ENCODE assay signal across 1 cellular context in the genomic region with DNA sequence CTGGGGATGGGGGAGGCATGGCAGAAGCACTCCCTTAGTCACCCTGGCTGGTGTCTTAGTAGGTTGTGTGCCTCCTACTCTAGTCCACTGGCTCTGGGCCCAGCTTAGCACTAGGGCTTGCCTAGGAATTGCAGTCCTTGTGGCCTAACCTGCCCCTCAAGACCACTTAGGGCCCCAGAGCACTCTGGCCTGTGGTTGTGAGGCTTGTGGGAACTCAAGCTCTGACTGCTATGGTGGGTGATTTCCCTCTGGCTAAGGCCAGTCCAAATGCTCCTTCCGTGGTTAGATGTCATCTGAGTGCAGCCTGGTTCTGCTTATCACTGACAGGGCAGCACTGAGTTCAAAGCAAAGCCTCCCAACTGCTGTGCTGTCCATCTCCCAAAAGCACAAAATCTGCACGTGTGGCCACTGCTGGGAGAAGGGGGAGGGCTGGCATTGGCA.
TF ChIP-seq lines count a peak whose summit lies in the region.

No MANE protein-coding gene starts in this region.

TF ChIP-seq in GM23338, 12 proteins besides CTCF, POLR2A, EP300 and RAD21 (continued from another document):
- TF ChIP-seq, protein P1, sequence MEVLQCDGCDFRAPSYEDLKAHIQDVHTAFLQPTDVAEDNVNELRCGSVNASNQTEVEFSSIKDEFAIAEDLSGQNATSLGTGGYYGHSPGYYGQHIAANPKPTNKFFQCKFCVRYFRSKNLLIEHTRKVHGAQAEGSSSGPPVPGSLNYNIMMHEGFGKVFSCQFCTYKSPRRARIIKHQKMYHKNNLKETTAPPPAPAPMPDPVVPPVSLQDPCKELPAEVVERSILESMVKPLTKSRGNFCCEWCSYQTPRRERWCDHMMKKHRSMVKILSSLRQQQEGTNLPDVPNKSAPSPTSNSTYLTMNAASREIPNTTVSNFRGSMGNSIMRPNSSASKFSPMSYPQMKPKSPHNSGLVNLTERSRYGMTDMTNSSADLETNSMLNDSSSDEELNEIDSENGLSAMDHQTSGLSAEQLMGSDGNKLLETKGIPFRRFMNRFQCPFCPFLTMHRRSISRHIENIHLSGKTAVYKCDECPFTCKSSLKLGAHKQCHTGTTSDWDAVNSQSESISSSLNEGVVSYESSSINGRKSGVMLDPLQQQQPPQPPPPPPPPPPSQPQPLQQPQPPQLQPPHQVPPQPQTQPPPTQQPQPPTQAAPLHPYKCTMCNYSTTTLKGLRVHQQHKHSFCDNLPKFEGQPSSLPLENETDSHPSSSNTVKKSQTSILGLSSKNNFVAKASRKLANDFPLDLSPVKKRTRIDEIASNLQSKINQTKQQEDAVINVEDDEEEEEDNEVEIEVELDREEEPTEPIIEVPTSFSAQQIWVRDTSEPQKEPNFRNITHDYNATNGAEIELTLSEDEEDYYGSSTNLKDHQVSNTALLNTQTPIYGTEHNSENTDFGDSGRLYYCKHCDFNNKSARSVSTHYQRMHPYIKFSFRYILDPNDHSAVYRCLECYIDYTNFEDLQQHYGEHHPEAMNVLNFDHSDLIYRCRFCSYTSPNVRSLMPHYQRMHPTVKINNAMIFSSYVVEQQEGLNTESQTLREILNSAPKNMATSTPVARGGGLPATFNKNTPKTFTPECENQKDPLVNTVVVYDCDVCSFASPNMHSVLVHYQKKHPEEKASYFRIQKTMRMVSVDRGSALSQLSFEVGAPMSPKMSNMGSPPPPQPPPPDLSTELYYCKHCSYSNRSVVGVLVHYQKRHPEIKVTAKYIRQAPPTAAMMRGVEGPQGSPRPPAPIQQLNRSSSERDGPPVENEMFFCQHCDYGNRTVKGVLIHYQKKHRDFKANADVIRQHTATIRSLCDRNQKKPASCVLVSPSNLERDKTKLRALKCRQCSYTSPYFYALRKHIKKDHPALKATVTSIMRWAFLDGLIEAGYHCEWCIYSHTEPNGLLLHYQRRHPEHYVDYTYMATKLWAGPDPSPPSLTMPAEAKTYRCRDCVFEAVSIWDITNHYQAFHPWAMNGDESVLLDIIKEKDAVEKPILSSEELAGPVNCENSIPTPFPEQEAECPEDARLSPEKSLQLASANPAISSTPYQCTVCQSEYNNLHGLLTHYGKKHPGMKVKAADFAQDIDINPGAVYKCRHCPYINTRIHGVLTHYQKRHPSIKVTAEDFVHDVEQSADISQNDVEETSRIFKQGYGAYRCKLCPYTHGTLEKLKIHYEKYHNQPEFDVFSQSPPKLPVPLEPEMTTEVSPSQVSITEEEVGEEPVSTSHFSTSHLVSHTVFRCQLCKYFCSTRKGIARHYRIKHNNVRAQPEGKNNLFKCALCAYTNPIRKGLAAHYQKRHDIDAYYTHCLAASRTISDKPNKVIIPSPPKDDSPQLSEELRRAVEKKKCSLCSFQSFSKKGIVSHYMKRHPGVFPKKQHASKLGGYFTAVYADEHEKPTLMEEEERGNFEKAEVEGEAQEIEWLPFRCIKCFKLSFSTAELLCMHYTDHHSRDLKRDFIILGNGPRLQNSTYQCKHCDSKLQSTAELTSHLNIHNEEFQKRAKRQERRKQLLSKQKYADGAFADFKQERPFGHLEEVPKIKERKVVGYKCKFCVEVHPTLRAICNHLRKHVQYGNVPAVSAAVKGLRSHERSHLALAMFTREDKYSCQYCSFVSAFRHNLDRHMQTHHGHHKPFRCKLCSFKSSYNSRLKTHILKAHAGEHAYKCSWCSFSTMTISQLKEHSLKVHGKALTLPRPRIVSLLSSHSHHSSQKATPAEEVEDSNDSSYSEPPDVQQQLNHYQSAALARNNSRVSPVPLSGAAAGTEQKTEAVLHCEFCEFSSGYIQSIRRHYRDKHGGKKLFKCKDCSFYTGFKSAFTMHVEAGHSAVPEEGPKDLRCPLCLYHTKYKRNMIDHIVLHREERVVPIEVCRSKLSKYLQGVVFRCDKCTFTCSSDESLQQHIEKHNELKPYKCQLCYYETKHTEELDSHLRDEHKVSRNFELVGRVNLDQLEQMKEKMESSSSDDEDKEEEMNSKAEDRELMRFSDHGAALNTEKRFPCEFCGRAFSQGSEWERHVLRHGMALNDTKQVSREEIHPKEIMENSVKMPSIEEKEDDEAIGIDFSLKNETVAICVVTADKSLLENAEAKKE (CRISPR knock-in tag; IDR thresholded peaks at IDR 0.05): no peak
